In the genomic region with DNA sequence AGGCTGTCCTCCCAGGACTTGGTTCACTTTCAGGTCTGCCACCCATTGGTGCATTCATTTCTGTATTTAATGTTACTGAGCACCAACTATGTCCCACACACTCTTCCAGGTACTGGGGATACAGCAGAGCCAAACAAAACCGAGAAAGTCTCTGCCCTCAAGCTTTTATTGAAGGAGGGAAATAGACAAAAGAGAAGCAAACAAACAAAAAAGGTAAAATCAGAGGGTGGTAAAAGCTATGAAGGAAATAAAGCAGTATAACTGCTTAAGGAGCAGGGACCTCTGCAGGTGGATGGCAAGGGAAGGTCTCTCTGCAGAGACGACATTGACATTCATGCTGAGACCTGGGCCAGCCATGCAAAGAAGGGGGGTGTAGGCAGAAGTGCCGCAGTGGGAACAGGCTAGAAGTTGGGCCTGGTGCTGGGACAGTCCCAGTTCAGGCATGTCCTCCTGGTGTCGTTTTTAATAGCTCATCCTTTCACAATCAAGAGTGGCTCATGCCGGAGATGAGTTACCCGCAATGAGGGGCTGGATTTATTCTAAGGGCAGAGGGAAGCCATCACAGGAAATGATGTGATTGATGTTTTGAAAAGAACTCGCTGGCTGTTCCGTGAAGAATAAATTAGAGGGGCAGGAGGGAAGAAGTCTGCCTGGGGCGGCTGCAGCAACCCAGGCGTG, we compare ENCODE assay signal across 8 cellular contexts.
DNase-seq lines count a peak whose midpoint lies in the region; ATAC-seq and TF ChIP-seq lines count a peak whose summit lies in the region.

No MANE protein-coding gene starts in this region.

- no peak overlapping the region for H2BK120ac ChIP-seq in H9 (ENCODE audit: low read depth, low read length, poor library complexity, severe bottlenecking)

- H3K36me3 ChIP-seq in aorta (ENCODE audit: control insufficient read depth in 1 of 2, insufficient read depth in 2 of 2, low read length in 1 of 2): no peaks in the 10 kb centered on the region

- no peaks in the 10 kb centered on the region for H3K27me3 ChIP-seq in H9 (ENCODE audit: insufficient read depth, low read length)
- no peaks in the 10 kb centered on the region for H3K27me3 ChIP-seq in aorta (ENCODE audit: control insufficient read depth in 1 of 2, insufficient read depth in 2 of 2, low read length in 1 of 2)

- DNase-seq in ELR (ENCODE audit: low read depth): peak; percentile 88
- DNase-seq in H9: peak; percentile 73
- DNase-seq in NCI-H748 (lab: John Stamatoyannopoulos, UW; ENCODE audit: unreplicated experiment): peak; percentile 85
- peak; percentile 46 for DNase-seq in activated T-cell treated with anti-CD3 and anti-CD28 coated beads for 24 hours (ENCODE audit: low read depth)
- peak; percentile 56 for DNase-seq in fibroblast of pulmonary artery (ENCODE audit: low read depth)
- DNase-seq in osteocyte (ENCODE audit: extremely low spot score, unreplicated experiment): no peak
- DNase-seq in aorta: peak in 1 of 2 donors; percentile 70
- no peak for DNase-seq in NCI-H446 treated with DMSO at 0.1 percent for 48 hours (lab: John Stamatoyannopoulos, UW)

- H3K9me3 Mint-ChIP-seq in H9: no peaks in the 10 kb centered on the region; a peak in 1 of 5 replicates
- H3K9me3 Mint-ChIP-seq in osteocyte (ENCODE audit: unreplicated experiment): no peaks in the 10 kb centered on the region

- peaks cover 16% of the 10 kb centered on the region; the same call in 1 of the 2 replicates for H3K4me1 ChIP-seq in H9 (ENCODE audit: insufficient read depth, low read length)
- H3K4me1 ChIP-seq in aorta (ENCODE audit: control insufficient read depth in 1 of 2, insufficient read depth in 2 of 2, low read length in 2 of 2): no peaks in the 10 kb centered on the region

- H3T11ph ChIP-seq in H9 (ENCODE audit: low read length): no peak overlapping the region

- H3K79me1 ChIP-seq in H9 (ENCODE audit: insufficient read depth, low read depth, low read length, poor library complexity, severe bottlenecking): no peaks in the 10 kb centered on the region

- H2BK5ac ChIP-seq in H9 (ENCODE audit: insufficient read length, low read length): peak overlapping the region; percentile 18

- H3K9me3 ChIP-seq in H9 (ENCODE audit: control insufficient read depth, low read depth, low read length) (no peaks in the 10 kb centered on the region), aorta (ENCODE audit: control insufficient read depth, low read length) (no peaks in the 10 kb centered on the region)

- H3K4me1 Mint-ChIP-seq in H9 (peaks cover 55 to 58% of the 10 kb centered on the region in 2 experiments), osteocyte (ENCODE audit: unreplicated experiment) (peaks cover 88% of the 10 kb centered on the region)

- no peaks in the 10 kb centered on the region for H4K20me1 ChIP-seq in H9 (ENCODE audit: control insufficient read depth, insufficient read depth, insufficient read length)

- TF ChIP-seq CTCF in H9 (conservative IDR thresholded peaks at IDR 0.05): no peak
- TF ChIP-seq CTCF in fibroblast of pulmonary artery (IDR thresholded peaks at IDR 0.05; ENCODE audit: low read length, missing control alignments): no peak
- TF ChIP-seq CTCF in osteocyte (IDR thresholded peaks at IDR 0.05): no peak

- H2BK15ac ChIP-seq in H9 (ENCODE audit: low read depth, low read length): no peak overlapping the region

- peak; percentile 9 for ATAC-seq in aorta (ENCODE audit: low FRiP score)

- intact Hi-C loops in aorta (cut with DNase I): loop anchor here (2.0 to 5.0 kb wide), 4 partner anchors 37 to 82 kb away; no protein-coding TSS in a partner anchor

- peak overlapping the region; percentile 68 for H3K4me2 ChIP-seq in H9 (ENCODE audit: insufficient read depth, insufficient read length, low read length)

- no CpG with 5 or more reads among the region's 10 CpGs for WGBS in H9 (ENCODE audit: extremely low coverage, insufficient read length, low lambda C conversion rate)
- WGBS in aorta, 2 donors: 16 to 23% methylated on average over 10 of the region's 10 CpGs

- no peak overlapping the region for H3K4ac ChIP-seq in H9 (ENCODE audit: low read depth, low read length)

- no peak overlapping the region for H4K8ac ChIP-seq in H9 (replicated peaks; ENCODE audit: insufficient read length, low read depth, low read length)

- no peak overlapping the region for H2BK12ac ChIP-seq in H9 (ENCODE audit: insufficient read length, low read depth, low read length)

- peak overlapping the region; percentile 97 for H3K27ac ChIP-seq in H9 (ENCODE audit: insufficient read length, low read depth, low read length)
- H3K27ac ChIP-seq in aorta (ENCODE audit: low read depth in 1 of 2, low read length in 2 of 2): peak overlapping the region; percentile 47 to 93

- peak overlapping the region; percentile 66 for H4K5ac ChIP-seq in H9 (ENCODE audit: insufficient read length, low read depth, low read length)

- no peak overlapping the region for H3K23ac ChIP-seq in H9 (ENCODE audit: insufficient read length, low read depth, low read length)

- H2BK20ac ChIP-seq in H9 (ENCODE audit: low read depth, low read length, poor library complexity, severe bottlenecking): no peak overlapping the region

- peak overlapping the region; percentile 71 for H3K14ac ChIP-seq in H9 (ENCODE audit: insufficient read depth, low read length)

- H3K79me2 ChIP-seq in H9 (ENCODE audit: insufficient read depth, low read length): no peaks in the 10 kb centered on the region

- H2AFZ ChIP-seq in H9 (ENCODE audit: low read length): no peak overlapping the region

- peak overlapping the region; percentile 38 to 70 for H3K4me3 Mint-ChIP-seq in H9
- peak overlapping the region; percentile 54 for H3K4me3 Mint-ChIP-seq in osteocyte (ENCODE audit: unreplicated experiment)

- H3K4me3 ChIP-seq in fibroblast of pulmonary artery (replicated peaks; ENCODE audit: low read depth, low read length) (no peak overlapping the region), aorta (ENCODE audit: low read length in 2 of 2) (no peak overlapping the region)

- H2AK5ac ChIP-seq in H9 (ENCODE audit: insufficient read length, low read length): no peak overlapping the region

- H3K27me3 Mint-ChIP-seq in H9 (ENCODE audit: low read depth) (no peaks in the 10 kb centered on the region), osteocyte (ENCODE audit: unreplicated experiment) (no peaks in the 10 kb centered on the region)

- H3K27ac Mint-ChIP-seq in H9: peak overlapping the region; percentile 94 to 96 (median 96)
- peak overlapping the region; percentile 98 for H3K27ac Mint-ChIP-seq in osteocyte (ENCODE audit: unreplicated experiment)

- H3K56ac ChIP-seq in H9 (ENCODE audit: insufficient read length, low read depth, low read length): no peak overlapping the region

- H3K36me3 Mint-ChIP-seq in H9 (ENCODE audit: insufficient read depth in 1 of 3, low read depth in 3 of 3) (0 out of 7 replicates have a peak, but pooled peaks cover 0 to 1% (median 0%) of the 10 kb centered on the region in 3 experiments), osteocyte (ENCODE audit: unreplicated experiment) (no peaks in the 10 kb centered on the region)

- peaks cover 8% of the 10 kb centered on the region for H3K23me2 ChIP-seq in H9 (ENCODE audit: insufficient read length, low read depth, low read length, poor library complexity, severe bottlenecking)

- H3K18ac ChIP-seq in H9 (ENCODE audit: insufficient read length, low read depth, low read length): peak overlapping the region; percentile 86

- H3K9ac ChIP-seq in H9 (ENCODE audit: extremely low read depth, insufficient read length, low read length): peak overlapping the region; percentile 5

- no peak overlapping the region for H4K91ac ChIP-seq in H9 (ENCODE audit: insufficient read length, low read depth, low read length)

Comparison
In these comparisons a context has a peak if more than half of its experiments do, and no peak if none do; other contexts are left out.
1. DNase-seq: peak in ELR (single experiment), H9 (single experiment), NCI-H748 (single experiment), activated T-cell treated with anti-CD3 and anti-CD28 coated beads for 24 hours (single experiment) and fibroblast of pulmonary artery (single experiment); none in osteocyte (single experiment) and NCI-H446 treated with DMSO at 0.1 percent for 48 hours (single experiment).